ENCODE assay signal across 1 cellular context in the genomic region with DNA sequence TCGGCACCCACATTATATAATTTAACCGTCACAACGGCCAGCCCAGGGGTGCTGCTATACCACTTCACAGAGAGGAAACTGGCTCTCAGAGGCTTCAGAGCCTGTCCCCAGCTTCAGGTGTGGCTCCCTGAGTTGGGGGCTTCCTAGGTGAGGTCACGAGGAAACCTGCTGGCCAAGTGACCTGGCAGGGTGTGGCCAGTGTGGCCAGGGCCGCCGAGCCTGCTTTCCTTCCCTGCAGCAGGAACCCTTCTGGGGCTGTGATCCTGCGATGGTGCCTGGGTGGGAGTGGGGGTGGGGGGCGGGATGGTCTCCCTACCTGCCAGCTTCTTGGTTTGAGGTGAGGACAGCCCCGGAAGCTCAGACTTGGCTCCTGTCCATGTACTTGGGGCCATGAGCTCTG.
TF ChIP-seq lines count a peak whose summit lies in the region.

No MANE protein-coding gene starts in this region.

TF ChIP-seq in IMR-90, 13 proteins besides CTCF, POLR2A, EP300 and RAD21:
- TF ChIP-seq FOS (IDR thresholded peaks at IDR 0.05; ENCODE audit: low read depth, low read length) (no peak), USF2 (IDR thresholded peaks at IDR 0.05; ENCODE audit: low read depth, low read length) (no peak), CHD1 (IDR thresholded peaks at IDR 0.05; ENCODE audit: low read depth, low read length) (no peak), MXI1 (IDR thresholded peaks at IDR 0.05; ENCODE audit: borderline replicate concordance, low read depth, low read length) (no peak), MAZ (IDR thresholded peaks at IDR 0.05; ENCODE audit: borderline replicate concordance, low read depth, low read length) (no peak), SMC3 (IDR thresholded peaks at IDR 0.05; ENCODE audit: low read depth, low read length) (no peak), BHLHE40 (IDR thresholded peaks at IDR 0.05; ENCODE audit: low read depth, low read length) (no peak), MAFK (IDR thresholded peaks at IDR 0.05; ENCODE audit: low read depth, low read length) (no peak), RCOR1 (IDR thresholded peaks at IDR 0.05; ENCODE audit: insufficient replicate concordance, low read length) (no peak), NFE2L2 (IDR thresholded peaks at IDR 0.05; ENCODE audit: low read depth, low read length) (no peak), RFX5 (IDR thresholded peaks at IDR 0.05; ENCODE audit: low read depth, low read length) (no peak)
- TF ChIP-seq, protein P1, sequence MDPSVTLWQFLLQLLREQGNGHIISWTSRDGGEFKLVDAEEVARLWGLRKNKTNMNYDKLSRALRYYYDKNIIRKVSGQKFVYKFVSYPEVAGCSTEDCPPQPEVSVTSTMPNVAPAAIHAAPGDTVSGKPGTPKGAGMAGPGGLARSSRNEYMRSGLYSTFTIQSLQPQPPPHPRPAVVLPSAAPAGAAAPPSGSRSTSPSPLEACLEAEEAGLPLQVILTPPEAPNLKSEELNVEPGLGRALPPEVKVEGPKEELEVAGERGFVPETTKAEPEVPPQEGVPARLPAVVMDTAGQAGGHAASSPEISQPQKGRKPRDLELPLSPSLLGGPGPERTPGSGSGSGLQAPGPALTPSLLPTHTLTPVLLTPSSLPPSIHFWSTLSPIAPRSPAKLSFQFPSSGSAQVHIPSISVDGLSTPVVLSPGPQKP (IDR thresholded peaks at IDR 0.05; ENCODE audit: borderline replicate concordance, low read depth, low read length): no peak
